In the genomic region with DNA sequence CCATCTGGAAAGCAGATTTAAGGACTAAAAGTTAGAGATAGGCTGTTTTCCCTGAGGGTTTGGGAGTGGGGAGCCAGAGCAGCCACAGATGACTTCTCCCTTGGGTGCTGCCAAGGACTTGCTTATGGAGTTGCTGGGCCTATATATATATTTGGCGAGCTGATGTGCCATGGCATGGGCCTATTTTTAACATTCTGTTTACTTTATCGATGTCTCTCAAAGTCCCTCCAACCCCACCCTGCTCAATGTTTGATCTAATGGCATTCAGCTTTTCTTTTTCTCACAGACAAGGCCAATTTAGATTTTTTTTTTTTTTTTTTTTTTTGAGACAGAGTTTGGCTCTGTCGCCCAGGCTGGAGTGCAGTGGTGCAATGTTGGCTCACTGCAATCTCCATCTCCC, we compare ENCODE assay signal across 35 cellular contexts. TPM values are rescaled to one million over a fixed set of nuclear protein-coding genes. Genes with fewer than 3 reads are reported as not detected.
A peak's percentile ranks its signal among the peaks of the same experiment; 100 is the strongest.
DNase-seq lines count a peak whose midpoint lies in the region; ATAC-seq, FAIRE-seq and TF ChIP-seq lines count a peak whose summit lies in the region.
"Had no signal": no experiment of that assay in that cellular context is flagged by ENCODE, and none has a peak within 500 bp of the region (broad histone marks: within the 10 kb centered on the region; RNA-seq: fewer than 3 reads in every experiment).

No MANE protein-coding gene starts in this region.

- H3K9ac ChIP-seq in HepG2 (ENCODE audit: insufficient read depth, low read depth, low read length) (no peak overlapping the region), parathyroid adenoma (no peak overlapping the region)
- H3K9ac ChIP-seq: BLaER1; BLaER1 treated with 17β-estradiol and CSF1 and Interleukin-3, amounts not matched to agents 10 nM and 100 nM had no signal

- H3K27ac ChIP-seq in body of pancreas (peak overlapping the region in 2 of 4 donors; percentile 17 to 41), HepG2 (ENCODE audit: extremely low read length, insufficient read depth, low read length) (no peak overlapping the region), pancreas (peak overlapping the region in 1 of 4 donors; percentile 44), parathyroid adenoma (peak overlapping the region; percentile 11), WERI-Rb-1 (no peak overlapping the region)
- H3K27ac ChIP-seq: 22Rv1; A549; BLaER1; BLaER1 treated with 17β-estradiol and CSF1 and Interleukin-3, amounts not matched to agents 10 nM and 100 nM; C4-2B had no signal

- FAIRE-seq in HepG2 (lab: Jason Lieb, UNC) (no peak), pancreas (lab: Jason Lieb, UNC) (no peak)
- FAIRE-seq: A204.1, A549, D721Med had no signal

- H3K27me3 ChIP-seq in body of pancreas (no peaks in the 10 kb centered on the region), HepG2 (ENCODE audit: control insufficient read depth in 1 of 2, insufficient read depth in 2 of 2, low read length in 2 of 2) (no peaks in the 10 kb centered on the region), pancreas (no peaks in the 10 kb centered on the region), parathyroid adenoma (ENCODE audit: control insufficient read depth, insufficient read depth, low read length) (no peaks in the 10 kb centered on the region), WERI-Rb-1 (ENCODE audit: insufficient read depth, low read depth, severe bottlenecking) (no peaks in the 10 kb centered on the region)
- H3K27me3 ChIP-seq: BE2C; BLaER1; BLaER1 treated with 17β-estradiol and CSF1 and Interleukin-3, amounts not matched to agents 10 nM and 100 nM had no signal

- TF ChIP-seq POLR2A in body of pancreas (IDR thresholded peaks at IDR 0.05) (no peak), HepG2 (IDR thresholded peaks at IDR 0.05; ENCODE audit: insufficient read depth in 1 of 2, low read depth in 2 of 2, low read length in 2 of 2) (no peak)

- H3K4me1 ChIP-seq in body of pancreas (peaks cover 30% of the 10 kb centered on the region), HepG2 (ENCODE audit: insufficient read depth, low read length) (peaks cover 66% of the 10 kb centered on the region), pancreas (peaks cover 0 to 17% (median 0%) of the 10 kb centered on the region in 3 donors), parathyroid adenoma (no peaks in the 10 kb centered on the region)
- H3K4me1 ChIP-seq: BE2C had no signal

- CTCF ChIA-PET in HepG2 (lab: Yijun Ruan, JAX; ENCODE audit: low intra/inter-chr PET ratio, low total read pairs) = no interaction called here

- no peak for TF ChIP-seq RAD21 in HepG2 (CRISPR knock-in tag; IDR thresholded peaks at IDR 0.05)

- no peak overlapping the region for H2AFZ ChIP-seq in HepG2 (ENCODE audit: low read length)
- H2AFZ ChIP-seq in parathyroid adenoma = no peak overlapping the region

- in situ Hi-C loops in HepG2 (cut with HindIII; ENCODE audit: extremely low pct_ligation_motif_present, low pct_unique_long_range_greater_than_20kb) = loop anchor here (10.0 kb wide), 1 partner anchor 58 kb away; no protein-coding TSS in a partner anchor

- H3K79me2 ChIP-seq in HepG2 (ENCODE audit: insufficient read depth, low read length) (peaks cover 3% of the 10 kb centered on the region), parathyroid adenoma (no peaks in the 10 kb centered on the region)

- POLR2A ChIA-PET in HepG2 (lab: Yijun Ruan, JAX) = interaction anchor here (0.7 to 1.9 kb wide), 2 partner anchors 37 to 186 kb away, joined by 3 to 7 read pairs; partner anchors contain the start of gene MCTS1

- H4K20me1 ChIP-seq in HepG2 (ENCODE audit: insufficient read depth, low read length) = no peaks in the 10 kb centered on the region
- H4K20me1 ChIP-seq: BLaER1; BLaER1 treated with 17β-estradiol and CSF1 and Interleukin-3, amounts not matched to agents 10 nM and 100 nM had no signal

- ATAC-seq in body of pancreas = peak; percentile 81
- ATAC-seq in HepG2 = peak; percentile 51
- peak; percentile 54 to 88 (median 80) for ATAC-seq in pancreas
- ATAC-seq in GM19467 (IDR thresholded peaks at IDR 0.05; ENCODE audit: unreplicated experiment) = no peak
- ATAC-seq: A549; CD8-positive, alpha-beta T cell had no signal

- no peaks in the 10 kb centered on the region for H3K9me3 ChIP-seq in body of pancreas
- H3K9me3 ChIP-seq in HepG2 (ENCODE audit: low read length) = no peaks in the 10 kb centered on the region
- no peaks in the 10 kb centered on the region for H3K9me3 ChIP-seq in pancreas
- H3K9me3 ChIP-seq in parathyroid adenoma (ENCODE audit: control insufficient read depth, low read length) = no peaks in the 10 kb centered on the region
- H3K9me3 ChIP-seq in WERI-Rb-1 (ENCODE audit: severe bottlenecking) = no peaks in the 10 kb centered on the region
- H3K9me3 ChIP-seq: A549; BE2C; BLaER1; BLaER1 treated with 17β-estradiol and CSF1 and Interleukin-3, amounts not matched to agents 10 nM and 100 nM; Caco-2 had no signal

- WGBS in body of pancreas, 2 donors = 33 to 39% methylated on average over 2 to 3 of the region's 3 CpGs
- 20% methylated on average over 3 of the region's 3 CpGs for WGBS in HepG2 (ENCODE audit: low lambda C conversion rate)
- WGBS in pancreas, 2 donors = 40 to 47% methylated on average over 3 of the region's 3 CpGs

- no peak for TF ChIP-seq EP300 in HepG2 (IDR thresholded peaks at IDR 0.05; ENCODE audit: low read depth in 2 of 2, low read length in 2 of 2)
- no peak for TF ChIP-seq EP300 in HepG2 (CRISPR knock-in tag; IDR thresholded peaks at IDR 0.05; ENCODE audit: borderline replicate concordance)

- DNase-seq in body of pancreas (peak; percentile 26 to 54 (median 45)), HepG2 (ENCODE audit: low spot score) (peak; percentile 6), pancreas (peak in 2 of 6 donors; percentile 40 to 46), WERI-Rb-1 (no peak), NCI-H226 (no peak), NCI-H526 (lab: John Stamatoyannopoulos, UW) (no peak)
- DNase-seq: 8988T; ACHN; AML-193; BE2C; C1 segment of cervical spinal cord; Caco-2; Calu3; CD4-positive, alpha-beta memory T cell; CD4-positive, alpha-beta T cell; CD4-positive, CD25-positive, alpha-beta regulatory T cell; CD8-positive, alpha-beta memory T cell; CD8-positive, alpha-beta T cell; COR-L47; DMS 273 treated with DMSO at 0.1 percent for 48 hours; DMS153; DMS53; DMS79; DMS79 treated with DMSO at 0.1 percent for 48 hours; DND-41; EL had no signal

- H3K36me3 ChIP-seq in body of pancreas (replicated peaks in 1 of 2; ENCODE audit: insufficient read depth in 1 of 2, low read depth in 2 of 2) = no peaks in the 10 kb centered on the region
- no peaks in the 10 kb centered on the region for H3K36me3 ChIP-seq in HepG2 (replicated peaks in 1 of 2; ENCODE audit: control insufficient read depth in 1 of 2, insufficient read depth in 2 of 2, low read length in 2 of 2)
- no peaks in the 10 kb centered on the region for H3K36me3 ChIP-seq in pancreas
- H3K36me3 ChIP-seq in parathyroid adenoma (ENCODE audit: control insufficient read depth, insufficient read depth, low read length) = no peaks in the 10 kb centered on the region
- no peaks in the 10 kb centered on the region for H3K36me3 ChIP-seq in WERI-Rb-1
- H3K36me3 ChIP-seq: BE2C; BLaER1; BLaER1 treated with 17β-estradiol and CSF1 and Interleukin-3, amounts not matched to agents 10 nM and 100 nM had no signal

- intact Hi-C loops in body of pancreas (cut with DNase I) (no loop called here), HepG2 (cut with micrococcal nuclease; ENCODE audit: unreplicated experiment) (no loop called here), pancreas (cut with DNase I) (no loop called here)

- H3K4me2 ChIP-seq in HepG2 (ENCODE audit: low read depth, low read length) = 0 out of 2 replicates have a peak overlapping the region, but pooled peaks have one; percentile 7
- H3K4me2 ChIP-seq in parathyroid adenoma (ENCODE audit: low read length) = no peak overlapping the region
- H3K4me2 ChIP-seq: A549; BLaER1; BLaER1 treated with 17β-estradiol and CSF1 and Interleukin-3, amounts not matched to agents 10 nM and 100 nM had no signal

- no TSS peak for BruUV-seq in HepG2 (replicated peaks; lab: Mats Ljungman, UMichigan)

- TF ChIP-seq CTCF in body of pancreas (IDR thresholded peaks at IDR 0.05) (no peak), HepG2 (CRISPR knock-in tag; IDR thresholded peaks at IDR 0.05) (no peak), pancreas (IDR thresholded peaks at IDR 0.05) (no peak), parathyroid adenoma (IDR thresholded peaks at IDR 0.05) (no peak), WERI-Rb-1 (IDR thresholded peaks at IDR 0.05; ENCODE audit: low read depth, low read length) (no peak)

- H3K4me3 ChIP-seq in body of pancreas (no peak overlapping the region), HepG2 (replicated peaks in 1 of 3; ENCODE audit: insufficient read depth in 1 of 3, low read depth in 2 of 3, low read length in 3 of 3) (no peak overlapping the region), pancreas (no peak overlapping the region), parathyroid adenoma (ENCODE audit: low read depth, low read length) (no peak overlapping the region), WERI-Rb-1 (ENCODE audit: low read depth, low read length) (no peak overlapping the region)
- H3K4me3 ChIP-seq: A549; BLaER1; BLaER1 treated with 17β-estradiol and CSF1 and Interleukin-3, amounts not matched to agents 10 nM and 100 nM had no signal

RNA-seq across cellular contexts. Expression of gene CUL4B, which starts 6.1 kb away (rescaled TPM):
- total RNA-seq in body of pancreas = 10 to 100 TPM; 18.8 to 28.5 TPM
- 28.5 and 50.0 TPM in 2 replicates for total RNA-seq in HepG2 (2016; rRNA removed; fragmentation: Illumina TruSeq; extraction: Trizol)
- total RNA-seq in HepG2 (2016; cell fraction: cytosol; rRNA removed; fragmentation: Illumina TruSeq; extraction: Trizol; ENCODE audit: low read depth) = 1.9 and 3.0 TPM in 2 replicates
- 27.7 and 47.4 TPM in 2 replicates for total RNA-seq in HepG2 (2016; cell fraction: insoluble cytoplasmic fraction; rRNA removed; fragmentation: Illumina TruSeq; extraction: Trizol)
- total RNA-seq in HepG2 (2016; cell fraction: membrane; rRNA removed; fragmentation: Illumina TruSeq; extraction: Trizol) = 13.7 and 16.5 TPM in 2 replicates
- 27.4 and 28.7 TPM in 2 replicates for total RNA-seq in HepG2 (2016; cell fraction: nucleus; rRNA removed; fragmentation: Illumina TruSeq; extraction: Trizol)
- polyA plus RNA-seq in HepG2 (2011; rRNA removed) = 20.0 and 21.6 TPM in 2 replicates
- polyA plus RNA-seq in HepG2 (2011; cell fraction: cytosol; rRNA removed) = 7.2 and 9.7 TPM in 2 replicates
- 20.0 and 20.3 TPM in 2 replicates for polyA plus RNA-seq in HepG2 (2011; cell fraction: nucleus; rRNA removed)
- 21.4 and 31.8 TPM in 2 replicates for polyA plus RNA-seq in HepG2 (2012)
- 1.6 and 1.7 TPM in 2 replicates for polyA plus RNA-seq in HepG2 (2016; cell fraction: cytosol; fragmentation: Illumina TruSeq; extraction: Trizol; ENCODE audit: low read depth)
- polyA plus RNA-seq in HepG2 (2016; cell fraction: insoluble cytoplasmic fraction; fragmentation: Illumina TruSeq; extraction: Trizol; ENCODE audit: low read depth) = 34.8 and 35.0 TPM in 2 replicates
- 5.6 and 7.3 TPM in 2 replicates for polyA plus RNA-seq in HepG2 (2016; cell fraction: membrane; fragmentation: Illumina TruSeq; extraction: Trizol; ENCODE audit: low read depth)
- polyA plus RNA-seq in HepG2 (2016; cell fraction: nucleus; fragmentation: Illumina TruSeq; extraction: Trizol; ENCODE audit: insufficient read depth, low read depth) = 38.2 and 39.5 TPM in 2 replicates
- polyA minus RNA-seq in HepG2 (2011; rRNA and poly(A)+ RNA removed; ENCODE audit: low replicate concordance) = 108 and 117 TPM in 2 replicates
- polyA minus RNA-seq in HepG2 (2011; cell fraction: cytosol; rRNA and poly(A)+ RNA removed) = 29.7 and 32.7 TPM in 2 replicates
- polyA minus RNA-seq in HepG2 (2011; cell fraction: nucleus; rRNA and poly(A)+ RNA removed) = 31.4 and 38.3 TPM in 2 replicates
- 10 to 100 TPM; 14.8 to 24.6 (median 19.5) TPM for total RNA-seq in pancreas
- polyA plus RNA-seq in pancreas = 10 to 100 TPM in 1 of 2 donors, 1 to 10 TPM in 1; 9.6 to 18.2 TPM

RNA-seq across cellular contexts. Expression of gene MCTS1, which starts 37.1 kb away (rescaled TPM):
- 10 to 100 TPM; 11.4 to 28.3 TPM for total RNA-seq in body of pancreas
- total RNA-seq in HepG2 (2016; rRNA removed; fragmentation: Illumina TruSeq; extraction: Trizol) = 59.0 and 81.1 TPM in 2 replicates
- 11.1 and 14.0 TPM in 2 replicates for total RNA-seq in HepG2 (2016; cell fraction: cytosol; rRNA removed; fragmentation: Illumina TruSeq; extraction: Trizol; ENCODE audit: low read depth)
- total RNA-seq in HepG2 (2016; cell fraction: insoluble cytoplasmic fraction; rRNA removed; fragmentation: Illumina TruSeq; extraction: Trizol) = 49.0 and 74.0 TPM in 2 replicates
- 17.4 and 21.9 TPM in 2 replicates for total RNA-seq in HepG2 (2016; cell fraction: membrane; rRNA removed; fragmentation: Illumina TruSeq; extraction: Trizol)
- 29.5 and 35.5 TPM in 2 replicates for total RNA-seq in HepG2 (2016; cell fraction: nucleus; rRNA removed; fragmentation: Illumina TruSeq; extraction: Trizol)
- 20.9 and 30.1 TPM in 2 replicates for polyA plus RNA-seq in HepG2 (2011; rRNA removed)
- polyA plus RNA-seq in HepG2 (2011; cell fraction: cytosol; rRNA removed) = 10.1 and 15.8 TPM in 2 replicates
- 4.5 and 5.8 TPM in 2 replicates for polyA plus RNA-seq in HepG2 (2011; cell fraction: nucleus; rRNA removed)
- polyA plus RNA-seq in HepG2 (2012) = 36.7 and 39.9 TPM in 2 replicates
- polyA plus RNA-seq in HepG2 (2016; cell fraction: cytosol; fragmentation: Illumina TruSeq; extraction: Trizol; ENCODE audit: low read depth) = 14.6 and 15.0 TPM in 2 replicates
- 77.4 and 82.2 TPM in 2 replicates for polyA plus RNA-seq in HepG2 (2016; cell fraction: insoluble cytoplasmic fraction; fragmentation: Illumina TruSeq; extraction: Trizol; ENCODE audit: low read depth)
- 14.6 and 17.0 TPM in 2 replicates for polyA plus RNA-seq in HepG2 (2016; cell fraction: membrane; fragmentation: Illumina TruSeq; extraction: Trizol; ENCODE audit: low read depth)
- 34.7 and 45.5 TPM in 2 replicates for polyA plus RNA-seq in HepG2 (2016; cell fraction: nucleus; fragmentation: Illumina TruSeq; extraction: Trizol; ENCODE audit: insufficient read depth, low read depth)
- 3.2 and 15.5 TPM in 2 replicates for polyA minus RNA-seq in HepG2 (2011; rRNA and poly(A)+ RNA removed; ENCODE audit: low replicate concordance)
- polyA minus RNA-seq in HepG2 (2011; cell fraction: cytosol; rRNA and poly(A)+ RNA removed) = 4.1 and 7.7 TPM in 2 replicates
- 13.5 and 14.9 TPM in 2 replicates for polyA minus RNA-seq in HepG2 (2011; cell fraction: nucleus; rRNA and poly(A)+ RNA removed)
- 10 to 100 TPM; 12.1 to 21.9 (median 18.1) TPM for total RNA-seq in pancreas
- 10 to 100 TPM; 23.5 to 30.4 TPM for polyA plus RNA-seq in pancreas

Comparison
In these comparisons a context has a peak if more than half of its experiments do, and no peak if none do; other contexts are left out.
1. DNase-seq: peak in body of pancreas (4 of 4) and HepG2 (single experiment); none in WERI-Rb-1 (single experiment), NCI-H226 (single experiment) and NCI-H526 (0 of 2).